ENCODE assay signal across 8 cellular contexts in genomic region chr10:27241640-27242472, GRCh38. TPM values are rescaled to one million over a fixed set of nuclear protein-coding genes. Genes with fewer than 3 reads are reported as not detected.
DNase-seq lines count a peak whose midpoint lies in the region; ATAC-seq and TF ChIP-seq lines count a peak whose summit lies in the region.

No MANE protein-coding gene starts in this region.

- ATAC-seq in GM19035 (IDR thresholded peaks at IDR 0.05; ENCODE audit: unreplicated experiment) (peak; percentile 66), HG03342 (IDR thresholded peaks at IDR 0.05; ENCODE audit: unreplicated experiment) (peak; percentile 60)
- peak; percentile 78 to 80 for ATAC-seq in activated CD4-positive, CD25-positive, alpha-beta regulatory T cell treated with anti-CD3 and anti-CD28 coated beads, Interleukin-2, amount 50 U/mL, for 24 hours

- TF ChIP-seq CTCF in kidney epithelial cell (IDR thresholded peaks at IDR 0.05; ENCODE audit: insufficient read depth, low read length, poor library complexity, severe bottlenecking), result peak; percentile 41

- no peaks in the 10 kb centered on the region for H3K36me3 ChIP-seq in kidney epithelial cell (ENCODE audit: control insufficient read depth, insufficient read depth, low read length)

- DNase-seq in Ammon's horn (ENCODE audit: low spot score) (peak; percentile 94), NCI-H345 (lab: John Stamatoyannopoulos, UW) (peak; percentile 92), cerebellar cortex (ENCODE audit: low spot score) (peak; percentile 95), kidney epithelial cell (ENCODE audit: low read depth) (peak; percentile 67)
- DNase-seq in stimulated activated CD4-positive, alpha-beta T cell treated with anti-CD3 and anti-CD28 coated beads, Interleukin-15, amount 100 ng/mL, for 24 hours, result peak; percentile 92

- H3K4me3 ChIP-seq in kidney epithelial cell (ENCODE audit: low read depth, low read length), result peak overlapping the region; percentile 73

- H3K27me3 ChIP-seq in kidney epithelial cell (ENCODE audit: control insufficient read depth, insufficient read depth, low read length), result no peaks in the 10 kb centered on the region

RNA-seq across cellular contexts. Expression of gene ACBD5, which starts 1.3 kb away (rescaled TPM):
- 24.6 and 27.9 TPM in 2 replicates for total RNA-seq in kidney epithelial cell

Comparison
In these comparisons a context has a peak if more than half of its experiments do, and no peak if none do; other contexts are left out.
1. Peak in every context shown above with its lines: DNase-seq, ATAC-seq and H3K4me3 ChIP-seq.